ENCODE assay signal across 20 cellular contexts in the genomic region with DNA sequence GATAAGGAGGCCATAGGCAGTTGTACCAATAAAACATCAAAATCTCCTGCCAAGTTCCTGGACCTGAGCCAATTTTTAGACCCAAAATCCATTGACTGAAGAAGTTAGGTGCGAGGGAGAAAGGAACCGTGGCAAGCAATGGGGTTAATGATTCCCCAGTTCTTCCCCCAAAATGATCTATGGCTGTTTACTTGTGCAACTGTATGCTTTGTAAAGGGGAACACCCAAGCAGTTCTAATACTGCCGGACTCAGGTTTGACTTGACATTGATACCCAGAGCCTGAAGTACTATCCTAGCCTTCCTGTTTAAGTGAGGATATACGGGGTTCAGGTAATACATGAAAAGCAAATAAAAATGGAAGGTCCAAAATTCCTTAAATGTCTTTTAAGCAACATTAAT. TPM values are rescaled to one million over a fixed set of nuclear protein-coding genes. Genes with fewer than 3 reads are reported as not detected.
DNase-seq lines count a peak whose midpoint lies in the region; ATAC-seq, FAIRE-seq and TF ChIP-seq lines count a peak whose summit lies in the region.
"Had no signal": no experiment of that assay in that cellular context is flagged by ENCODE, and none has a peak within 500 bp of the region (broad histone marks: within the 10 kb centered on the region; RNA-seq: fewer than 3 reads in every experiment).

No MANE protein-coding gene starts in this region.

- H3K4me3 ChIP-seq in HepG2 (replicated peaks in 1 of 3; ENCODE audit: insufficient read depth in 1 of 3, low read depth in 2 of 3, low read length in 3 of 3) (peak overlapping the region in 1 of 3 experiments; percentile 18; a peak in 1 of 6 replicates), right lobe of liver (no peak overlapping the region), K562 (no peak overlapping the region), mesendoderm (ENCODE audit: low read length) (no peak overlapping the region), SJCRH30 (no peak overlapping the region)
- H3K4me3 ChIP-seq: BLaER1, GM23248, HAP-1 had no signal

- no peak overlapping the region for H3K27ac ChIP-seq in HepG2 (ENCODE audit: extremely low read length, insufficient read depth, low read length)
- H3K27ac ChIP-seq in right lobe of liver: no peak overlapping the region
- H3K27ac ChIP-seq in K562 (ENCODE audit: extremely low read depth, low read depth, low read length): no peak overlapping the region
- no peak overlapping the region for H3K27ac ChIP-seq in mesendoderm (ENCODE audit: low read depth, low read length)
- H3K27ac ChIP-seq in SJCRH30: no peak overlapping the region
- H3K27ac ChIP-seq: 22Rv1, BLaER1, C4-2B, GM23248 had no signal

- FAIRE-seq in HepG2 (lab: Jason Lieb, UNC) (no peak), K562 (lab: Jason Lieb, UNC) (no peak)
- FAIRE-seq: G401.6, GM12892, H54 had no signal

- H3K18ac ChIP-seq in mesendoderm (ENCODE audit: low read length): no peak overlapping the region

- in situ Hi-C loops in HepG2 (cut with HindIII; ENCODE audit: extremely low pct_ligation_motif_present, low pct_unique_long_range_greater_than_20kb) (no loop called here), K562 (cut with MboI) (no loop called here)

- peak overlapping the region; percentile 54 for H2AFZ ChIP-seq in HepG2 (ENCODE audit: low read length)
- H2AFZ ChIP-seq in K562 (ENCODE audit: low read depth, low read length): no peak overlapping the region
- H2AFZ ChIP-seq: GM23248 had no signal

- H3K36me3 ChIP-seq in HepG2 (replicated peaks in 1 of 2; ENCODE audit: control insufficient read depth in 1 of 2, insufficient read depth in 2 of 2, low read length in 2 of 2) (no peaks in the 10 kb centered on the region), right lobe of liver (no peaks in the 10 kb centered on the region), K562 (ENCODE audit: control insufficient read depth, insufficient read depth, low read length) (no peaks in the 10 kb centered on the region), mesendoderm (ENCODE audit: control insufficient read depth, insufficient read depth, low read length) (no peaks in the 10 kb centered on the region), SJCRH30 (no peaks in the 10 kb centered on the region)
- H3K36me3 ChIP-seq: BLaER1, HAP-1 had no signal

- DNase-seq in HepG2 (ENCODE audit: low spot score): peak; percentile 14
- DNase-seq in right lobe of liver: no peak
- DNase-seq in K562 (ENCODE audit: extremely low read depth in 1 of 4, low spot score in 3 of 4): no peak
- no peak for DNase-seq in mesendoderm
- no peak for DNase-seq in NCI-H2029 (lab: John Stamatoyannopoulos, UW)
- DNase-seq in SJCRH30: no peak
- DNase-seq: CD4-positive, CD25-positive, alpha-beta regulatory T cell; CD8-positive, alpha-beta T cell; DMS153; DND-41; GM23248 had no signal

- H3K9me1 ChIP-seq in K562 (ENCODE audit: control insufficient read depth, insufficient read depth, low read length): no peaks in the 10 kb centered on the region

- H3K79me1 ChIP-seq in mesendoderm (ENCODE audit: low read length): no peaks in the 10 kb centered on the region

- H3K79me2 ChIP-seq in HepG2 (ENCODE audit: insufficient read depth, low read length) (no peaks in the 10 kb centered on the region), K562 (ENCODE audit: control insufficient read depth, insufficient read depth, low read length) (peaks cover under 1% of the 10 kb centered on the region; the same call in 1 of the 3 replicates), mesendoderm (ENCODE audit: control insufficient read depth, insufficient read depth, low read length) (no peaks in the 10 kb centered on the region)

- no peak overlapping the region for H2AK5ac ChIP-seq in mesendoderm (ENCODE audit: low read length)

- TF ChIP-seq EP300 in HepG2 (IDR thresholded peaks at IDR 0.05; ENCODE audit: low read depth in 2 of 2, low read length in 2 of 2) (peak in 1 of 2 experiments; percentile 27; a peak in 1 of 4 replicates), HepG2 (CRISPR knock-in tag; IDR thresholded peaks at IDR 0.05; ENCODE audit: borderline replicate concordance) (no peak), K562 (IDR thresholded peaks at IDR 0.05; ENCODE audit: low read length) (no peak)

- H2BK15ac ChIP-seq in mesendoderm (replicated peaks; ENCODE audit: low read depth): no peak overlapping the region

- no peak overlapping the region for H3K23ac ChIP-seq in mesendoderm (ENCODE audit: low read length)

- BruUV-seq in HepG2 (replicated peaks; lab: Mats Ljungman, UMichigan): no TSS peak
- BruUV-seq in K562 (replicated peaks; lab: Mats Ljungman, UMichigan): no TSS peak

- no peak overlapping the region for H3K56ac ChIP-seq in mesendoderm (ENCODE audit: low read length)

- no peaks in the 10 kb centered on the region for H3K9me3 ChIP-seq in HepG2 (ENCODE audit: low read length)
- H3K9me3 ChIP-seq in right lobe of liver: no peaks in the 10 kb centered on the region
- no peaks in the 10 kb centered on the region for H3K9me3 ChIP-seq in K562 (replicated peaks; ENCODE audit: control insufficient read depth, insufficient read depth, low read depth, low read length)
- H3K9me3 ChIP-seq in SJCRH30 (replicated peaks): no peaks in the 10 kb centered on the region

- H3K27me3 ChIP-seq in HepG2 (ENCODE audit: control insufficient read depth in 1 of 2, insufficient read depth in 2 of 2, low read length in 2 of 2) (no peaks in the 10 kb centered on the region), right lobe of liver (no peaks in the 10 kb centered on the region), K562 (ENCODE audit: control insufficient read depth in 2 of 2, insufficient read depth in 2 of 2, low read length in 2 of 2) (no peaks in the 10 kb centered on the region), mesendoderm (ENCODE audit: insufficient read depth, low read length, poor library complexity) (no peaks in the 10 kb centered on the region), SJCRH30 (no peaks in the 10 kb centered on the region)
- H3K27me3 ChIP-seq: BLaER1 had no signal

- CTCF ChIA-PET in HepG2 (lab: Yijun Ruan, JAX; ENCODE audit: low intra/inter-chr PET ratio, low total read pairs): no interaction called here
- CTCF ChIA-PET in K562 (lab: Yijun Ruan, JAX; ENCODE audit: low intra/inter-chr PET ratio): no interaction called here

- H4K5ac ChIP-seq in mesendoderm (ENCODE audit: low read length): no peak overlapping the region

- no peak overlapping the region for H2BK5ac ChIP-seq in mesendoderm (ENCODE audit: low read length)

- H3K4me2 ChIP-seq in HepG2 (ENCODE audit: low read depth, low read length): peak overlapping the region; percentile 62
- no peak overlapping the region for H3K4me2 ChIP-seq in K562 (ENCODE audit: insufficient read depth, low read length)
- H3K4me2 ChIP-seq in mesendoderm (ENCODE audit: low read length): no peak overlapping the region
- H3K4me2 ChIP-seq: BLaER1 had no signal

- no peak overlapping the region for H3K9ac ChIP-seq in HepG2 (ENCODE audit: insufficient read depth, low read depth, low read length)
- H3K9ac ChIP-seq in K562 (ENCODE audit: insufficient read depth in 1 of 2, low read depth in 2 of 2, low read length in 2 of 2): no peak overlapping the region
- no peak overlapping the region for H3K9ac ChIP-seq in mesendoderm (ENCODE audit: low read length)
- H3K9ac ChIP-seq: BLaER1, GM23248 had no signal

- 1% methylated on average over 4 of the region's 4 CpGs for WGBS in HepG2 (ENCODE audit: low lambda C conversion rate)
- WGBS in right lobe of liver (ENCODE audit: insufficient coverage, low coverage, low lambda C conversion rate, missing lambda C conversion rate): 27% methylated on average over 3 of the region's 4 CpGs
- 76% methylated on average over 2 of the region's 4 CpGs for WGBS in K562 (ENCODE audit: insufficient coverage, low coverage, missing lambda C conversion rate)
- WGBS in mesendoderm (ENCODE audit: extremely low coverage, insufficient coverage, low lambda C conversion rate): no CpG with 5 or more reads among the region's 4 CpGs

- no peak for TF ChIP-seq CTCF in HepG2 (CRISPR knock-in tag; IDR thresholded peaks at IDR 0.05)
- no peak for TF ChIP-seq CTCF in right lobe of liver (IDR thresholded peaks at IDR 0.05)
- no peak for TF ChIP-seq CTCF in K562 (IDR thresholded peaks at IDR 0.05 in 2 of 3, conservative IDR thresholded peaks at IDR 0.05 in 1 of 3; ENCODE audit: insufficient read depth in 2 of 3, low read depth in 1 of 3, low read length in 3 of 3)

- no peak for TF ChIP-seq POLR2A in HepG2 (IDR thresholded peaks at IDR 0.05; ENCODE audit: insufficient read depth in 1 of 2, low read depth in 2 of 2, low read length in 2 of 2)
- TF ChIP-seq POLR2A in right lobe of liver (IDR thresholded peaks at IDR 0.05): no peak
- no peak for TF ChIP-seq POLR2A in K562 (conservative IDR thresholded peaks at IDR 0.05)

- TF ChIP-seq RAD21 in HepG2 (CRISPR knock-in tag; IDR thresholded peaks at IDR 0.05) (no peak), K562 (CRISPR knock-in tag; conservative IDR thresholded peaks at IDR 0.05 in 1 of 2, IDR thresholded peaks at IDR 0.05 in 1 of 2) (no peak)

- no peak overlapping the region for H2BK120ac ChIP-seq in mesendoderm (ENCODE audit: low read depth, low read length)

- POLR2A ChIA-PET in HepG2 (lab: Yijun Ruan, JAX) (no interaction called here), K562 (lab: Yijun Ruan, JAX) (no interaction called here)

- H4K8ac ChIP-seq in mesendoderm (ENCODE audit: low read depth, low read length): no peak overlapping the region

- H3K4me1 ChIP-seq in HepG2 (ENCODE audit: insufficient read depth, low read length) (peaks cover 45% of the 10 kb centered on the region), right lobe of liver (no peaks in the 10 kb centered on the region), K562 (replicated peaks in 1 of 2; ENCODE audit: control insufficient read depth in 2 of 2, insufficient read depth in 2 of 2, low read length in 2 of 2) (no peaks in the 10 kb centered on the region), mesendoderm (ENCODE audit: control insufficient read depth, low read depth, low read length) (no peaks in the 10 kb centered on the region), SJCRH30 (no peaks in the 10 kb centered on the region)

- H4K20me1 ChIP-seq in HepG2 (ENCODE audit: insufficient read depth, low read length): no peaks in the 10 kb centered on the region
- no peaks in the 10 kb centered on the region for H4K20me1 ChIP-seq in K562 (replicated peaks; ENCODE audit: control insufficient read depth, insufficient read depth, low read length)
- H4K20me1 ChIP-seq: BLaER1 had no signal

- no peak overlapping the region for H3K4ac ChIP-seq in mesendoderm (ENCODE audit: low read depth, low read length)

- intact Hi-C loops in HepG2 (cut with micrococcal nuclease; ENCODE audit: unreplicated experiment) (loop anchor here (5.0 to 10.0 kb wide), 2 partner anchors 122 to 469 kb away; no protein-coding TSS in a partner anchor), right lobe of liver (cut with DNase I) (no loop called here), K562 (cut with micrococcal nuclease) (loop anchor here (5.0 to 10.0 kb wide), 2 partner anchors 472 to 529 kb away; no protein-coding TSS in a partner anchor)

- ATAC-seq in HepG2 (peak; percentile 88), right lobe of liver (no peak), GM19463 (IDR thresholded peaks at IDR 0.05; ENCODE audit: unreplicated experiment) (peak; percentile 47), K562 (no peak), GM19324 (IDR thresholded peaks at IDR 0.05; ENCODE audit: low FRiP score, unreplicated experiment) (no peak)
- ATAC-seq: CD8-positive, alpha-beta T cell had no signal

RNA-seq across cellular contexts. Expression of a gene that starts 6.7 kb away (rescaled TPM):
- total RNA-seq in HepG2 (2016; rRNA removed; fragmentation: Illumina TruSeq; extraction: Trizol): 194 and 288 TPM in 2 replicates
- total RNA-seq in HepG2 (2016; cell fraction: cytosol; rRNA removed; fragmentation: Illumina TruSeq; extraction: Trizol; ENCODE audit: low read depth): 40.9 and 48.1 TPM in 2 replicates
- 189 and 288 TPM in 2 replicates for total RNA-seq in HepG2 (2016; cell fraction: insoluble cytoplasmic fraction; rRNA removed; fragmentation: Illumina TruSeq; extraction: Trizol)
- 81.4 and 95.8 TPM in 2 replicates for total RNA-seq in HepG2 (2016; cell fraction: membrane; rRNA removed; fragmentation: Illumina TruSeq; extraction: Trizol)
- 82.9 and 99.3 TPM in 2 replicates for total RNA-seq in HepG2 (2016; cell fraction: nucleus; rRNA removed; fragmentation: Illumina TruSeq; extraction: Trizol)
- polyA plus RNA-seq in HepG2 (2011; rRNA removed): 37.1 and 50.8 TPM in 2 replicates
- polyA plus RNA-seq in HepG2 (2011; cell fraction: cytosol; rRNA removed): 26.0 and 35.9 TPM in 2 replicates
- polyA plus RNA-seq in HepG2 (2011; cell fraction: nucleus; rRNA removed): 15.4 and 20.2 TPM in 2 replicates
- 53.5 and 67.1 TPM in 2 replicates for polyA plus RNA-seq in HepG2 (2012)
- 13.9 and 17.2 TPM in 2 replicates for polyA plus RNA-seq in HepG2 (2016; cell fraction: cytosol; fragmentation: Illumina TruSeq; extraction: Trizol; ENCODE audit: low read depth)
- 202 and 240 TPM in 2 replicates for polyA plus RNA-seq in HepG2 (2016; cell fraction: insoluble cytoplasmic fraction; fragmentation: Illumina TruSeq; extraction: Trizol; ENCODE audit: low read depth)
- polyA plus RNA-seq in HepG2 (2016; cell fraction: membrane; fragmentation: Illumina TruSeq; extraction: Trizol; ENCODE audit: low read depth): 27.3 and 34.3 TPM in 2 replicates
- 73.4 and 87.3 TPM in 2 replicates for polyA plus RNA-seq in HepG2 (2016; cell fraction: nucleus; fragmentation: Illumina TruSeq; extraction: Trizol; ENCODE audit: insufficient read depth, low read depth)
- 17.0 and 19.1 TPM in 2 replicates for polyA minus RNA-seq in HepG2 (2011; rRNA and poly(A)+ RNA removed; ENCODE audit: low replicate concordance)
- polyA minus RNA-seq in HepG2 (2011; cell fraction: cytosol; rRNA and poly(A)+ RNA removed): 66.1 and 67.1 TPM in 2 replicates
- 70.2 and 70.7 TPM in 2 replicates for polyA minus RNA-seq in HepG2 (2011; cell fraction: nucleus; rRNA and poly(A)+ RNA removed)
- 10 to 100 TPM; 28.4 to 48.8 (median 34.3) TPM for total RNA-seq in right lobe of liver
- total RNA-seq in K562 (2011; cell fraction: chromatin; rRNA removed; ENCODE audit: low replicate concordance): 66.1 and 219 TPM in 2 replicates
- total RNA-seq in K562 (2011; cell fraction: nucleolus; rRNA removed): 36.7 and 55.9 TPM in 2 replicates
- total RNA-seq in K562 (2011; cell fraction: nucleoplasm; rRNA removed): 126 and 178 TPM in 2 replicates
- total RNA-seq in K562 (2014; rRNA removed): 149 and 178 TPM in 2 replicates
- 305 and 329 TPM in 2 replicates for total RNA-seq in K562 (2014; rRNA removed; fragmentation: Illumina TruSeq; extraction: Trizol)
- total RNA-seq in K562 (2015; rRNA removed; fragmentation: Illumina TruSeq; extraction: Trizol): 334 and 370 TPM in 2 replicates
- 165 and 167 TPM in 2 replicates for total RNA-seq in K562 (2021)
- polyA plus RNA-seq in K562 (2011; rRNA removed): 108 and 179 TPM in 2 replicates
- polyA plus RNA-seq in K562 (2011; cell fraction: cytosol; rRNA removed): 22.6 and 76.2 TPM in 2 replicates
- 29.0 and 44.4 TPM in 2 replicates for polyA plus RNA-seq in K562 (2011; cell fraction: nucleus; rRNA removed)
- 59.0 and 146 TPM in 2 replicates for polyA plus RNA-seq in K562 (2012)
- polyA plus RNA-seq in K562 (2014; fragmentation: Illumina TruSeq; extraction: Trizol): 177 and 187 TPM in 2 replicates
- polyA plus RNA-seq in K562 (2014; fragmentation: Nextera tagmentation; extraction: Ambion mirVana): 100 to 1,000 TPM; 349 to 489 TPM
- polyA plus RNA-seq in K562 (2014; rRNA removed): 125 and 164 TPM in 2 replicates
- 281 and 301 TPM in 2 replicates for polyA minus RNA-seq in K562 (2011; rRNA and poly(A)+ RNA removed)
- 79.5 and 99.4 TPM in 2 replicates for polyA minus RNA-seq in K562 (2011; cell fraction: cytosol; rRNA and poly(A)+ RNA removed)
- 48.2 and 75.5 TPM in 2 replicates for polyA minus RNA-seq in K562 (2011; cell fraction: nucleus; rRNA and poly(A)+ RNA removed)
- 151 TPM for polyA plus RNA-seq in mesendoderm (2013, experiment 1 of 2)
- 152 TPM for polyA plus RNA-seq in mesendoderm (2013, experiment 2 of 2)
- total RNA-seq in SJCRH30 (2014; rRNA removed; shearing (Covaris generic)): 191 and 202 TPM in 2 replicates

RNA-seq across cellular contexts. Expression of a gene that starts 59.9 kb away (rescaled TPM):
- total RNA-seq in HepG2 (2016; rRNA removed; fragmentation: Illumina TruSeq; extraction: Trizol) (44.9 and 64.9 TPM in 2 replicates), right lobe of liver (10 to 100 TPM; 12.4 to 16.8 (median 14.9) TPM), K562 (2014; rRNA removed) (46.5 and 57.8 TPM in 2 replicates), K562 (2014; rRNA removed; fragmentation: Illumina TruSeq; extraction: Trizol) (63.9 and 76.3 TPM in 2 replicates), K562 (2015; rRNA removed; fragmentation: Illumina TruSeq; extraction: Trizol) (56.6 and 59.5 TPM in 2 replicates), K562 (2021) (50.3 and 62.5 TPM in 2 replicates)
- total RNA-seq in HepG2 (2016; cell fraction: cytosol; rRNA removed; fragmentation: Illumina TruSeq; extraction: Trizol; ENCODE audit: low read depth): 8.5 and 8.7 TPM in 2 replicates
- 45.2 and 57.5 TPM in 2 replicates for total RNA-seq in HepG2 (2016; cell fraction: insoluble cytoplasmic fraction; rRNA removed; fragmentation: Illumina TruSeq; extraction: Trizol)
- total RNA-seq in HepG2 (2016; cell fraction: membrane; rRNA removed; fragmentation: Illumina TruSeq; extraction: Trizol): 25.3 and 33.1 TPM in 2 replicates
- total RNA-seq in HepG2 (2016; cell fraction: nucleus; rRNA removed; fragmentation: Illumina TruSeq; extraction: Trizol): 45.5 and 49.9 TPM in 2 replicates
- polyA plus RNA-seq in HepG2 (2011; rRNA removed) (39.1 and 53.5 TPM in 2 replicates), K562 (2011; rRNA removed) (62.0 and 77.6 TPM in 2 replicates), K562 (2014; fragmentation: Illumina TruSeq; extraction: Trizol) (66.8 and 77.2 TPM in 2 replicates), K562 (2014; fragmentation: Nextera tagmentation; extraction: Ambion mirVana) (10 to 100 TPM; 31.4 to 48.0 TPM), K562 (2014; rRNA removed) (54.1 and 57.1 TPM in 2 replicates)
- polyA plus RNA-seq in HepG2 (2011; cell fraction: cytosol; rRNA removed): 34.1 and 44.5 TPM in 2 replicates
- polyA plus RNA-seq in HepG2 (2011; cell fraction: nucleus; rRNA removed): 33.0 and 39.6 TPM in 2 replicates
- polyA plus RNA-seq in HepG2 (2012): 72.1 and 96.8 TPM in 2 replicates
- 5.6 and 11.0 TPM in 2 replicates for polyA plus RNA-seq in HepG2 (2016; cell fraction: cytosol; fragmentation: Illumina TruSeq; extraction: Trizol; ENCODE audit: low read depth)
- 71.3 and 71.6 TPM in 2 replicates for polyA plus RNA-seq in HepG2 (2016; cell fraction: insoluble cytoplasmic fraction; fragmentation: Illumina TruSeq; extraction: Trizol; ENCODE audit: low read depth)
- 21.0 and 26.3 TPM in 2 replicates for polyA plus RNA-seq in HepG2 (2016; cell fraction: membrane; fragmentation: Illumina TruSeq; extraction: Trizol; ENCODE audit: low read depth)
- polyA plus RNA-seq in HepG2 (2016; cell fraction: nucleus; fragmentation: Illumina TruSeq; extraction: Trizol; ENCODE audit: insufficient read depth, low read depth): 63.4 and 65.6 TPM in 2 replicates
- 59.9 and 94.0 TPM in 2 replicates for polyA minus RNA-seq in HepG2 (2011; rRNA and poly(A)+ RNA removed; ENCODE audit: low replicate concordance)
- polyA minus RNA-seq in HepG2 (2011; cell fraction: cytosol; rRNA and poly(A)+ RNA removed): 41.7 and 52.1 TPM in 2 replicates
- 85.4 and 89.1 TPM in 2 replicates for polyA minus RNA-seq in HepG2 (2011; cell fraction: nucleus; rRNA and poly(A)+ RNA removed)
- 46.0 and 114 TPM in 2 replicates for total RNA-seq in K562 (2011; cell fraction: chromatin; rRNA removed; ENCODE audit: low replicate concordance)
- 24.2 and 34.1 TPM in 2 replicates for total RNA-seq in K562 (2011; cell fraction: nucleolus; rRNA removed)
- 55.9 and 78.9 TPM in 2 replicates for total RNA-seq in K562 (2011; cell fraction: nucleoplasm; rRNA removed)
- polyA plus RNA-seq in K562 (2011; cell fraction: cytosol; rRNA removed): 34.1 and 50.0 TPM in 2 replicates
- 108 and 117 TPM in 2 replicates for polyA plus RNA-seq in K562 (2011; cell fraction: nucleus; rRNA removed)
- polyA plus RNA-seq in K562 (2012): 39.3 and 43.4 TPM in 2 replicates
- polyA minus RNA-seq in K562 (2011; rRNA and poly(A)+ RNA removed): 109 and 114 TPM in 2 replicates
- polyA minus RNA-seq in K562 (2011; cell fraction: cytosol; rRNA and poly(A)+ RNA removed): 59.6 and 103 TPM in 2 replicates
- 68.5 and 92.6 TPM in 2 replicates for polyA minus RNA-seq in K562 (2011; cell fraction: nucleus; rRNA and poly(A)+ RNA removed)
- 55.6 TPM for polyA plus RNA-seq in mesendoderm (2013, experiment 1 of 2)
- polyA plus RNA-seq in mesendoderm (2013, experiment 2 of 2): 55.1 TPM
- 78.0 and 88.5 TPM in 2 replicates for total RNA-seq in SJCRH30 (2014; rRNA removed; shearing (Covaris generic))

Comparison
In these comparisons a context has a peak if more than half of its experiments do, and no peak if none do; other contexts are left out.
1. ATAC-seq: peak in HepG2 (single experiment) and GM19463 (single experiment); none in right lobe of liver (0 of 4), K562 (single experiment) and GM19324 (single experiment).
2. intact Hi-C loops: an anchor here in HepG2 (5.0 to 10.0 kb wide) and K562 (5.0 to 10.0 kb wide); none called in right lobe of liver.